In the genomic region with DNA sequence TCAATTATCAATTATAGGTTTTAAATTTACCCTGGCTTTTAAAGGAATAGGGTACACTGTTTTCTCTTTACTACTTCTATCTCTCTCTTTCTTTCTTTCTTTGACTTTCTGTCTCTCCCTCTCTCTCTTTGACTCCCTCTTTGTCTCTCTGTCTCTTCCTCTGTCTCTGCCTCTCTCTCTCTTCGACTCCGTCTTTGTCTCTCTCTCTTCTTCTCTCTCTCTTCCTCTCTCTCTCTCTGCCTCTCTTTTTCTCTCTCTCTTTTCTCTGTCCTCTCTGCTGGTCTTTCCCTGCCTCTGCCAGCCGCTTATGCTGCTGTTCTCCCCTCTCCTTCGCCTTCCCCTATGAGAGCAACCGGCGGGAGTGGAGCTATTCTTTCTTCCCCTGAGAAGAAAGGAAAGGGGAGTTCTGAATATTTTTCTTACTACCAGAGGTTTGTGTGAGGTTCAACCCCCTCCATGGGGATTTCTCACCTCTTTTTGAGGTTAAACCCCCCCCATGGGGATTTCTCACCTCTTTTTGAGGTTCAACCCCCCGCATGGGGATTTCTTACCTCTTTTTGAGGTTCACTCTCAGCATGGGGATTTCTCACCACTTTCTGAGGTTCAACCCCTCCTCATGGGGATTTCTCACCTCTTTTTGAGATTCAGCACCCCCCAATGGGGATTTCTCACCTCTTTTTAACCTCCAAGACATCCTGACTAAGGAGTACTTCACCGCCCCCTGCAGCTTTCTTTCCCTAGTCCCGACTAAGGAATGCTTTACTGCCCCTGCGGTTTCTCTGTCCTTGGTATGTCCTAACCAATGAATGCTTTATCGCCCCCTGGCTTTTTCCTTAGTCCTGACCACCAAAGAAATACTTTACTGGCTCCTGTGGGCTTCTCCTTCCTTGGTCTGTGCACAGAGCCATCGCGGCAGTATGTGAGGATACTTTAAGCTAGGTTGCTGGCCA, we compare ENCODE assay signal across 8 cellular contexts. TPM values are rescaled to one million over a fixed set of nuclear protein-coding genes. Genes with fewer than 3 reads are reported as not detected.
DNase-seq lines count a peak whose midpoint lies in the region; ATAC-seq lines count a peak whose summit lies in the region.

No MANE protein-coding gene starts in this region.

- H3K9me3 Mint-ChIP-seq in activated T-helper 17 cell treated with anti-CD3 and anti-CD28 coated beads, Interleukin-2, amount 50 U/mL, for 72 hours, result no peaks in the 10 kb centered on the region
- no peaks in the 10 kb centered on the region for H3K9me3 Mint-ChIP-seq in natural killer cell treated with Interleukin-12 subunit alpha and Interleukin-12 subunit beta and Interleukin-15 and Interleukin-18, amount 100 ng/mL, for 72 hours

- no peaks in the 10 kb centered on the region for H3K27me3 Mint-ChIP-seq in activated T-helper 17 cell treated with anti-CD3 and anti-CD28 coated beads, Interleukin-2, amount 50 U/mL, for 72 hours
- H3K27me3 Mint-ChIP-seq in natural killer cell treated with Interleukin-12 subunit alpha and Interleukin-12 subunit beta and Interleukin-15 and Interleukin-18, amount 100 ng/mL, for 72 hours, result no peaks in the 10 kb centered on the region

- ATAC-seq in activated T-helper 17 cell treated with anti-CD3 and anti-CD28 coated beads, Interleukin-2, amount 50 U/mL, for 72 hours (replicated peaks), result peak; percentile 81
- ATAC-seq in natural killer cell treated with Interleukin-12 subunit alpha and Interleukin-12 subunit beta and Interleukin-15 and Interleukin-18, amount 100 ng/mL, for 72 hours, result peak; percentile 63 to 73
- ATAC-seq in HG02973 (IDR thresholded peaks at IDR 0.05; ENCODE audit: unreplicated experiment), result no peak

- H3K27ac Mint-ChIP-seq in activated T-helper 17 cell treated with anti-CD3 and anti-CD28 coated beads, Interleukin-2, amount 50 U/mL, for 72 hours, result peak overlapping the region; percentile 87
- peak overlapping the region; percentile 30 to 32 for H3K27ac Mint-ChIP-seq in natural killer cell treated with Interleukin-12 subunit alpha and Interleukin-12 subunit beta and Interleukin-15 and Interleukin-18, amount 100 ng/mL, for 72 hours

- peak; percentile 46 for DNase-seq in Daoy (ENCODE audit: low read depth)
- peak; percentile 26 to 46 for DNase-seq in Kasumi-1 (lab: John Stamatoyannopoulos, UW)
- peak; percentile 68 for DNase-seq in natural killer cell treated with Interleukin-12 subunit alpha and Interleukin-12 subunit beta and Interleukin-15 and Interleukin-18, amount 100 ng/mL, for 72 hours (ENCODE audit: low spot score)
- no peak for DNase-seq in NCI-H2081 (lab: John Stamatoyannopoulos, UW)
- DNase-seq in HPDE6-E6E7 (ENCODE audit: extremely low spot score), result no peak
- no peak for DNase-seq in NCI-H2081 treated with DMSO at 0.1 percent for 48 hours (lab: John Stamatoyannopoulos, UW)

- H3K4me3 Mint-ChIP-seq in activated T-helper 17 cell treated with anti-CD3 and anti-CD28 coated beads, Interleukin-2, amount 50 U/mL, for 72 hours, result peak overlapping the region; percentile 72
- H3K4me3 Mint-ChIP-seq in natural killer cell treated with Interleukin-12 subunit alpha and Interleukin-12 subunit beta and Interleukin-15 and Interleukin-18, amount 100 ng/mL, for 72 hours, result peak overlapping the region; percentile 38

- H3K4me1 Mint-ChIP-seq in activated T-helper 17 cell treated with anti-CD3 and anti-CD28 coated beads, Interleukin-2, amount 50 U/mL, for 72 hours, result peaks cover 31% of the 10 kb centered on the region
- peaks cover 22 to 23% of the 10 kb centered on the region in 2 donors for H3K4me1 Mint-ChIP-seq in natural killer cell treated with Interleukin-12 subunit alpha and Interleukin-12 subunit beta and Interleukin-15 and Interleukin-18, amount 100 ng/mL, for 72 hours (ENCODE audit: low read depth in 2 of 2)

- peaks cover 15% of the 10 kb centered on the region for H3K36me3 Mint-ChIP-seq in activated T-helper 17 cell treated with anti-CD3 and anti-CD28 coated beads, Interleukin-2, amount 50 U/mL, for 72 hours (ENCODE audit: low read depth)
- no peaks in the 10 kb centered on the region for H3K36me3 Mint-ChIP-seq in natural killer cell treated with Interleukin-12 subunit alpha and Interleukin-12 subunit beta and Interleukin-15 and Interleukin-18, amount 100 ng/mL, for 72 hours

RNA-seq across cellular contexts. Expression of gene DDHD1, which starts 27.4 kb away (rescaled TPM):
- total RNA-seq in Daoy (2014; rRNA removed; shearing (Covaris generic)), result 12.0 and 12.4 TPM in 2 replicates
- total RNA-seq in activated T-helper 17 cell treated with anti-CD3 and anti-CD28 coated beads, Interleukin-2, amount 50 U/mL, for 72 hours, result 100 to 1,000 TPM in 1 of 2 donors, 10 to 100 TPM in 1; 46.7 to 146 TPM
- total RNA-seq in natural killer cell treated with Interleukin-12 subunit alpha and Interleukin-12 subunit beta and Interleukin-15 and Interleukin-18, amount 100 ng/mL, for 72 hours, result 10 to 100 TPM; 71.3 to 87.5 TPM

Comparison
In these comparisons a context has a peak if more than half of its experiments do, and no peak if none do; other contexts are left out.
1. DNase-seq: peak in Daoy (single experiment), Kasumi-1 (2 of 2) and natural killer cell treated with Interleukin-12 subunit alpha and Interleukin-12 subunit beta and Interleukin-15 and Interleukin-18, amount 100 ng/mL, for 72 hours (single experiment); none in NCI-H2081 (0 of 2), HPDE6-E6E7 (single experiment) and NCI-H2081 treated with DMSO at 0.1 percent for 48 hours (single experiment).